10 cellular contexts compared by ENCODE assay signal in the genomic region with DNA sequence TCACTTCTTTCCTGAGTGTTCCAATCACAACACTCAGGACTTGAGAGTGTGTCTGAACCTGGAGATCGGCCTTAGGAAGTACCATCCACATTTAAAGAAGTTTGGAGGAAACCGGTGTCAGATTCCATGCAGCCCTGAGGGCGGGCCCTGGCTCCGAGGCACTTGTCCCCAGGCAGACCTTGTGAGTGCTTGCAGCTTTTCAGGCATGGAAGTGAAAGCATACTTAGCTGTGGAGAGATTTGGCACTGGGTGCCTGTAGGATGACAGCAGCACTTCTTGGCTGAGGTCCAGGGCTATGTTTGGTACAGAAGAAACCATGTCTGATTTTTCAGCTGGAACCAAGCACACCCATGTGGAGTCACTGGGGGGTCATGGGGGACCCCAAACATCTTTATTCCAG.
DNase-seq lines count a peak whose midpoint lies in the region; ATAC-seq, FAIRE-seq and TF ChIP-seq lines count a peak whose summit lies in the region.
"Had no signal": no experiment of that assay in that cellular context is flagged by ENCODE, and none has a peak within 500 bp of the region (broad histone marks: within the 10 kb centered on the region; RNA-seq: fewer than 3 reads in every experiment).

No MANE protein-coding gene starts in this region.

- no peak for FAIRE-seq in frontal cortex (lab: Jason Lieb, UNC)

- no peak for TF ChIP-seq CTCF in esophagus squamous epithelium (IDR thresholded peaks at IDR 0.05)

- no peaks in the 10 kb centered on the region for H3K9me3 Mint-ChIP-seq in activated T-helper 17 cell treated with anti-CD3 and anti-CD28 coated beads, Interleukin-2, amount 50 U/mL, for 72 hours

- no peak overlapping the region for H3K4me3 Mint-ChIP-seq in activated T-helper 17 cell treated with anti-CD3 and anti-CD28 coated beads, Interleukin-2, amount 50 U/mL, for 72 hours

- H3K27ac Mint-ChIP-seq in activated T-helper 17 cell treated with anti-CD3 and anti-CD28 coated beads, Interleukin-2, amount 50 U/mL, for 72 hours, result no peak overlapping the region

- no peaks in the 10 kb centered on the region for H3K36me3 ChIP-seq in esophagus squamous epithelium
- H3K36me3 ChIP-seq: HAP-1 had no signal

- H3K4me1 Mint-ChIP-seq in activated T-helper 17 cell treated with anti-CD3 and anti-CD28 coated beads, Interleukin-2, amount 50 U/mL, for 72 hours, result no peaks in the 10 kb centered on the region

- H3K4me3 ChIP-seq in esophagus squamous epithelium, result no peak overlapping the region
- H3K4me3 ChIP-seq: HAP-1 had no signal

- 13 to 58% methylated on average over 3 to 4 of the region's 4 CpGs for WGBS in esophagus squamous epithelium, 2 donors

- peaks cover 15 to 27% (median 19%) of the 10 kb centered on the region in 3 donors for H3K4me1 ChIP-seq in esophagus squamous epithelium
- H3K4me1 ChIP-seq: HAP-1 had no signal

- peak overlapping the region in 1 of 4 donors; percentile 6 for H3K27ac ChIP-seq in esophagus squamous epithelium

- H3K9me3 ChIP-seq in esophagus squamous epithelium, result no peaks in the 10 kb centered on the region
- H3K9me3 ChIP-seq: HAP-1 had no signal

- H3K36me3 Mint-ChIP-seq in activated T-helper 17 cell treated with anti-CD3 and anti-CD28 coated beads, Interleukin-2, amount 50 U/mL, for 72 hours (ENCODE audit: low read depth), result no peaks in the 10 kb centered on the region

- TF ChIP-seq POLR2A in esophagus squamous epithelium (IDR thresholded peaks at IDR 0.05), result no peak

- DNase-seq in GM03348 (ENCODE audit: low spot score), result peak; percentile 80
- DNase-seq in NCI-H446 treated with DMSO at 0.1 percent for 48 hours (lab: John Stamatoyannopoulos, UW), result peak; percentile 70
- DNase-seq in frontal cortex (ENCODE audit: low spot score in 2 of 2), result peak; percentile 45 to 74
- DNase-seq in putamen (ENCODE audit: low spot score), result peak; percentile 32
- no peak for DNase-seq in esophagus squamous epithelium (lab: John Stamatoyannopoulos, UW)
- no peak for DNase-seq in SW480 (ENCODE audit: low spot score)
- DNase-seq: activated CD4-positive, alpha-beta T cell treated with anti-CD3 and anti-CD28 coated beads, Interleukin-2, amount 50 U/mL, for 4 hours had no signal

- no peak for ATAC-seq in GM18873 (IDR thresholded peaks at IDR 0.05; ENCODE audit: low FRiP score, unreplicated experiment)
- ATAC-seq in activated T-helper 17 cell treated with anti-CD3 and anti-CD28 coated beads, Interleukin-2, amount 50 U/mL, for 72 hours (replicated peaks), result no peak

- H3K27me3 ChIP-seq in esophagus squamous epithelium, result no peaks in the 10 kb centered on the region

- intact Hi-C loops in esophagus squamous epithelium (cut with DNase I), result no loop called here

- H3K27me3 Mint-ChIP-seq in activated T-helper 17 cell treated with anti-CD3 and anti-CD28 coated beads, Interleukin-2, amount 50 U/mL, for 72 hours, result no peaks in the 10 kb centered on the region

Comparison
In these comparisons a context has a peak if more than half of its experiments do, and no peak if none do; other contexts are left out.
1. DNase-seq: peak in GM03348 (single experiment), NCI-H446 treated with DMSO at 0.1 percent for 48 hours (single experiment), frontal cortex (2 of 2) and putamen (single experiment); none in esophagus squamous epithelium (single experiment) and SW480 (single experiment).